18 cellular contexts compared by ENCODE assay signal in the genomic region with DNA sequence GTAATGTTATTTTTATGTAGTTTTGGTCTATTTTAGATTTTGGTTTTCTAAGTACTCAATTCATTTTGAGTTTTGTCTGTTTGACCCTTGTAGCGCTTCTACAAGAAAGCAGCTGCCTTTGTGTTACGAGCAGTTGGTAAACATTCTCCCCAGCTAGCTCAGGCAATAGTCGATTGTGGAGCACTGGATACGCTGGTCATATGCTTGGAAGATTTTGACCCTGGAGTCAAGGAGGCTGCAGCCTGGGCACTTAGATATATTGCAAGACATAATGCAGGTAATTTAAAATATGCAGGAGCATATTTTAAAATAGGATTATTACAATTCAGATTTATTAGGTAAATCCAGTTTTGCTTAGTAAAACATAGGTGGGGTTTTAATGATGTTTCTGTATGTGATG. TPM values are rescaled to one million over a fixed set of nuclear protein-coding genes. Genes with fewer than 3 reads are reported as not detected.
DNase-seq lines count a peak whose midpoint lies in the region; ATAC-seq and TF ChIP-seq lines count a peak whose summit lies in the region.
"Had no signal": no experiment of that assay in that cellular context is flagged by ENCODE, and none has a peak within 500 bp of the region (broad histone marks: within the 10 kb centered on the region; RNA-seq: fewer than 3 reads in every experiment).

No MANE protein-coding gene starts in this region.

- no peak for ATAC-seq in upper lobe of right lung

- no peak overlapping the region for H3K4me3 ChIP-seq in Loucy (ENCODE audit: low read length, poor library complexity, severe bottlenecking)
- H3K4me3 ChIP-seq in upper lobe of right lung: no peak overlapping the region
- H3K4me3 ChIP-seq: HAP-1 had no signal

- no peaks in the 10 kb centered on the region for H3K9me2 ChIP-seq in Loucy (replicated peaks; ENCODE audit: low read depth, low read length)

- no peaks in the 10 kb centered on the region for H3K9me3 ChIP-seq in Loucy (ENCODE audit: insufficient read depth, low read depth, low read length)
- no peaks in the 10 kb centered on the region for H3K9me3 ChIP-seq in upper lobe of right lung
- H3K9me3 ChIP-seq: HAP-1 had no signal

- H3K9me3 Mint-ChIP-seq in CD14-positive monocyte (peaks cover 0 to 2% (median 0%) of the 10 kb centered on the region in 7 donors), osteocyte (ENCODE audit: unreplicated experiment) (no peaks in the 10 kb centered on the region), endothelial cell (ENCODE audit: unreplicated experiment) (no peaks in the 10 kb centered on the region)
- H3K9me3 Mint-ChIP-seq: CD4-positive, alpha-beta T cell; CD8-positive, alpha-beta memory T cell; HFFc6 had no signal

- TF ChIP-seq CTCF in CD14-positive monocyte (IDR thresholded peaks at IDR 0.05): no peak
- TF ChIP-seq CTCF in Loucy (conservative IDR thresholded peaks at IDR 0.05; ENCODE audit: low read length): no peak
- TF ChIP-seq CTCF in upper lobe of right lung (IDR thresholded peaks at IDR 0.05): no peak
- no peak for TF ChIP-seq CTCF in osteocyte (IDR thresholded peaks at IDR 0.05)
- no peak for TF ChIP-seq CTCF in endothelial cell (IDR thresholded peaks at IDR 0.05; ENCODE audit: unreplicated experiment)

- DNase-seq in CD14-positive monocyte (ENCODE audit: low spot score): no peak
- DNase-seq in SHP77 treated with DMSO at 0.1 percent for 48 hours (lab: John Stamatoyannopoulos, UW): peak; percentile 29
- no peak for DNase-seq in upper lobe of right lung
- DNase-seq in osteocyte (ENCODE audit: extremely low spot score, unreplicated experiment): no peak
- DNase-seq in endothelial cell (ENCODE audit: low spot score): no peak
- DNase-seq: CD4-positive, alpha-beta T cell; CD8-positive, alpha-beta memory T cell; DMS 273 treated with DMSO at 0.1 percent for 48 hours; DMS79; EL; GF-D8; GOT3; HFFc6 had no signal

- no peak overlapping the region for H3K4me2 ChIP-seq in Loucy (ENCODE audit: low read depth, low read length, poor library complexity, severe bottlenecking)

- H3K27ac ChIP-seq in upper lobe of right lung: no peak overlapping the region
- H3K27ac ChIP-seq: C4-2B had no signal

- H3K36me3 Mint-ChIP-seq in CD14-positive monocyte: no peaks in the 10 kb centered on the region
- no peaks in the 10 kb centered on the region for H3K36me3 Mint-ChIP-seq in osteocyte (ENCODE audit: unreplicated experiment)
- H3K36me3 Mint-ChIP-seq in endothelial cell (ENCODE audit: low read depth, unreplicated experiment): no peaks in the 10 kb centered on the region
- H3K36me3 Mint-ChIP-seq: CD8-positive, alpha-beta memory T cell had no signal

- H3K27me3 ChIP-seq in Loucy (ENCODE audit: insufficient read depth, low read length, poor library complexity, severe bottlenecking) (no peaks in the 10 kb centered on the region), upper lobe of right lung (no peaks in the 10 kb centered on the region)

- peak overlapping the region; percentile 47 for H2AFZ ChIP-seq in Loucy (ENCODE audit: low read length)

- peaks cover 0 to 2% (median 0%) of the 10 kb centered on the region in 3 donors for H3K27me3 Mint-ChIP-seq in CD14-positive monocyte (ENCODE audit: low read depth in 3 of 3)
- no peaks in the 10 kb centered on the region for H3K27me3 Mint-ChIP-seq in osteocyte (ENCODE audit: unreplicated experiment)
- H3K27me3 Mint-ChIP-seq in endothelial cell (ENCODE audit: unreplicated experiment): no peaks in the 10 kb centered on the region
- H3K27me3 Mint-ChIP-seq: CD4-positive, alpha-beta T cell had no signal

- H4K20me1 ChIP-seq in Loucy (ENCODE audit: insufficient read depth, low read length, poor library complexity, severe bottlenecking): no peaks in the 10 kb centered on the region

- intact Hi-C loops in CD14-positive monocyte (cut with micrococcal nuclease) (no loop called here), upper lobe of right lung (cut with DNase I) (no loop called here)

- no peak overlapping the region for H3K9ac ChIP-seq in Loucy (ENCODE audit: low read depth, low read length, poor library complexity, severe bottlenecking)

- H3K79me2 ChIP-seq in Loucy (ENCODE audit: insufficient read depth, low read length): no peaks in the 10 kb centered on the region

- no peak overlapping the region for H3K4me3 Mint-ChIP-seq in CD14-positive monocyte
- no peak overlapping the region for H3K4me3 Mint-ChIP-seq in osteocyte (ENCODE audit: unreplicated experiment)
- H3K4me3 Mint-ChIP-seq in endothelial cell (ENCODE audit: unreplicated experiment): no peak overlapping the region
- H3K4me3 Mint-ChIP-seq: CD4-positive, alpha-beta T cell; CD8-positive, alpha-beta memory T cell; HFFc6 had no signal

- H3K36me3 ChIP-seq in Loucy (ENCODE audit: insufficient read depth, low read length): no peaks in the 10 kb centered on the region
- H3K36me3 ChIP-seq in upper lobe of right lung: no peaks in the 10 kb centered on the region
- H3K36me3 ChIP-seq: HAP-1 had no signal

- H3K4me1 Mint-ChIP-seq in CD14-positive monocyte (peaks cover 23% of the 10 kb centered on the region), osteocyte (ENCODE audit: unreplicated experiment) (no peaks in the 10 kb centered on the region), endothelial cell (ENCODE audit: unreplicated experiment) (no peaks in the 10 kb centered on the region)

- H3K27ac Mint-ChIP-seq in CD14-positive monocyte (peak overlapping the region in 4 of 7 donors; percentile 45 to 92 (median 88)), osteocyte (ENCODE audit: unreplicated experiment) (no peak overlapping the region), endothelial cell (ENCODE audit: unreplicated experiment) (no peak overlapping the region)
- H3K27ac Mint-ChIP-seq: CD4-positive, alpha-beta T cell; CD8-positive, alpha-beta memory T cell; HFFc6 had no signal

- no peaks in the 10 kb centered on the region for H3F3A ChIP-seq in Loucy (ENCODE audit: low read depth)

- H3K4me1 ChIP-seq in Loucy (ENCODE audit: insufficient read depth, low read length, poor library complexity, severe bottlenecking) (peaks cover 48% of the 10 kb centered on the region), upper lobe of right lung (no peaks in the 10 kb centered on the region)

RNA-seq across cellular contexts. Expression of a gene that starts 23.1 kb away (rescaled TPM):
- under 1 TPM in 1 of 2 donors, not detected in 1; 0.11 TPM for polyA plus RNA-seq in CD14-positive monocyte
- total RNA-seq in upper lobe of right lung (not detected), osteocyte (not detected in 2 replicates), endothelial cell (ENCODE audit: unreplicated experiment) (0.46 TPM)
- total RNA-seq: A172; CD4-positive, alpha-beta T cell; HFFc6 had no signal
- polyA plus RNA-seq: BJ; CD8-positive, alpha-beta memory T cell had no signal

RNA-seq across cellular contexts. Expression of a gene that starts 47.5 kb away (rescaled TPM):
- polyA plus RNA-seq in CD14-positive monocyte: 10 to 100 TPM in 1 of 2 donors, 1 to 10 TPM in 1; 7.5 to 11.0 TPM
- total RNA-seq in upper lobe of right lung: 50.9 TPM
- total RNA-seq in osteocyte: 41.7 and 48.5 TPM in 2 replicates
- total RNA-seq in endothelial cell (ENCODE audit: unreplicated experiment): 23.6 TPM

RNA-seq across cellular contexts. Expression of a gene that starts 52.2 kb away (rescaled TPM):
- polyA plus RNA-seq in CD14-positive monocyte: 100 to 1,000 TPM; 138 to 140 TPM
- total RNA-seq in upper lobe of right lung (44.8 TPM), osteocyte (69.1 and 69.6 TPM in 2 replicates), endothelial cell (ENCODE audit: unreplicated experiment) (42.3 TPM)

Comparison
In these comparisons a context has a peak if more than half of its experiments do, and no peak if none do; other contexts are left out.
1. H3K27ac Mint-ChIP-seq: peak in CD14-positive monocyte (4 of 7); none in osteocyte (single experiment) and endothelial cell (single experiment).